Comparison of ENCODE assay signal across 33 cellular contexts in genomic region chr17:73782231-73782630, GRCh38.
"Had no signal": no experiment of that assay in that cellular context is flagged by ENCODE, and none has a peak within 500 bp of the region (broad histone marks: within the 10 kb centered on the region; RNA-seq: fewer than 3 reads in every experiment).

No MANE protein-coding gene starts in this region.

- H3K36me3 ChIP-seq: ascending aorta, breast epithelium, cardiac muscle cell, colonic mucosa, esophagus muscularis mucosa, gastrocnemius medialis had no signal

- H3K9me3 ChIP-seq: ascending aorta, breast epithelium, colonic mucosa, esophagus muscularis mucosa, gastrocnemius medialis had no signal

- H3K9me3 Mint-ChIP-seq: activated CD4-positive, alpha-beta memory T cell treated with anti-CD3 and anti-CD28 coated beads for 36 hours; activated CD4-positive, alpha-beta T cell treated with anti-CD3 and anti-CD28 coated beads, Interleukin-2, amount 10 ng/mL, durations not matched to agents 24 days and 14 days; activated naive CD4-positive, alpha-beta T cell treated with anti-CD3 and anti-CD28 coated beads, Interleukin-2, amount 10 ng/mL, durations not matched to agents 7 days and 5 days; activated naive CD4-positive, alpha-beta T cell treated with anti-CD3 and anti-CD28 coated beads, Interleukin-2, amount 50 U/mL, for 72 hours; activated naive CD8-positive, alpha-beta T cell treated with anti-CD3 and anti-CD28 coated beads, Interleukin-2, amount 10 ng/mL, durations not matched to agents 7 days and 5 days; activated T-helper 1 cell treated with anti-CD3 and anti-CD28 coated beads, Interleukin-12 subunit alpha, Interleukin-12 subunit beta, Interleukin-2, Interleukin-4 antibody, amounts not matched to agents 30 ng/mL and 10 ng/mL and 1 ng/mL, durations not matched to agents 14 hours and 24 hours and 36 hours; dendritic cell treated with granulocyte-macrophage colony-stimulating factor and Interleukin-4, amounts not matched to agents 40 ng/mL and 50 ng/mL, for 4 days had no signal

- H3K4me3 Mint-ChIP-seq: activated CD4-positive, alpha-beta memory T cell treated with anti-CD3 and anti-CD28 coated beads for 36 hours; activated CD4-positive, alpha-beta T cell treated with anti-CD3 and anti-CD28 coated beads for 36 hours; activated CD4-positive, alpha-beta T cell treated with anti-CD3 and anti-CD28 coated beads, Interleukin-2, amount 10 ng/mL, durations not matched to agents 24 days and 14 days; activated CD8-positive, alpha-beta memory T cell treated with anti-CD3 and anti-CD28 coated beads, Interleukin-2, amount 10 ng/mL, durations not matched to agents 7 days and 5 days; activated CD8-positive, alpha-beta T cell treated with anti-CD3 and anti-CD28 coated beads, Interleukin-2, amount 10 ng/mL, durations not matched to agents 7 days and 5 days; activated naive CD4-positive, alpha-beta T cell treated with anti-CD3 and anti-CD28 coated beads, Interleukin-2, amount 10 ng/mL, durations not matched to agents 7 days and 5 days; activated naive CD8-positive, alpha-beta T cell treated with anti-CD3 and anti-CD28 coated beads, Interleukin-2, amount 10 ng/mL, durations not matched to agents 7 days and 5 days; activated T-helper 1 cell treated with anti-CD3 and anti-CD28 coated beads, Interleukin-12 subunit alpha, Interleukin-12 subunit beta, Interleukin-2, Interleukin-4 antibody, amounts not matched to agents 30 ng/mL and 10 ng/mL and 1 ng/mL, durations not matched to agents 14 hours and 24 hours and 36 hours; brain; dendritic cell treated with granulocyte-macrophage colony-stimulating factor and Interleukin-4, amounts not matched to agents 40 ng/mL and 50 ng/mL, for 4 days; endodermal cell had no signal

- H3K27me3 Mint-ChIP-seq: activated CD4-positive, alpha-beta T cell treated with anti-CD3 and anti-CD28 coated beads for 36 hours; activated CD4-positive, alpha-beta T cell treated with anti-CD3 and anti-CD28 coated beads, Interleukin-2, amount 10 ng/mL, durations not matched to agents 24 days and 14 days; brain had no signal

- H3K4me1 ChIP-seq: ascending aorta, breast epithelium, foreskin keratinocyte, gastrocnemius medialis had no signal

- H3K36me3 Mint-ChIP-seq: activated CD4-positive, alpha-beta memory T cell treated with anti-CD3 and anti-CD28 coated beads for 36 hours; activated CD8-positive, alpha-beta memory T cell treated with anti-CD3 and anti-CD28 coated beads, Interleukin-2, amount 10 ng/mL, durations not matched to agents 7 days and 5 days; activated naive CD4-positive, alpha-beta T cell treated with anti-CD3 and anti-CD28 coated beads, Interleukin-2, amount 10 ng/mL, durations not matched to agents 7 days and 5 days; activated naive CD4-positive, alpha-beta T cell treated with anti-CD3 and anti-CD28 coated beads, Interleukin-2, amount 50 U/mL, for 72 hours; activated naive CD8-positive, alpha-beta T cell treated with anti-CD3 and anti-CD28 coated beads, Interleukin-2, amount 10 ng/mL, durations not matched to agents 7 days and 5 days; brain had no signal

- H3K4me1 Mint-ChIP-seq: activated CD4-positive, alpha-beta T cell treated with anti-CD3 and anti-CD28 coated beads, Interleukin-2, amount 10 ng/mL, durations not matched to agents 24 days and 14 days; activated CD8-positive, alpha-beta memory T cell treated with anti-CD3 and anti-CD28 coated beads, Interleukin-2, amount 10 ng/mL, durations not matched to agents 7 days and 5 days; activated naive CD8-positive, alpha-beta T cell treated with anti-CD3 and anti-CD28 coated beads, Interleukin-2, amount 10 ng/mL, durations not matched to agents 7 days and 5 days had no signal

- DNase-seq: activated CD4-positive, alpha-beta memory T cell treated with anti-CD3 and anti-CD28 coated beads for 36 hours; activated CD4-positive, alpha-beta T cell treated with anti-CD3 and anti-CD28 coated beads for 36 hours; activated CD4-positive, alpha-beta T cell treated with anti-CD3 and anti-CD28 coated beads, Interleukin-2, amount 10 ng/mL, durations not matched to agents 24 days and 14 days; activated CD4-positive, CD25-positive, alpha-beta regulatory T cell; activated CD4-positive, CD25-positive, alpha-beta regulatory T cell treated with anti-CD3 and anti-CD28 coated beads, Interleukin-2, amount 50 U/mL, for 72 hours; activated CD8-positive, alpha-beta memory T cell treated with anti-CD3 and anti-CD28 coated beads, Interleukin-2, amount 10 ng/mL, durations not matched to agents 7 days and 5 days; activated CD8-positive, alpha-beta memory T cell treated with anti-CD3 and anti-CD28 coated beads, Interleukin-2, amount 50 U/mL, for 4 hours; activated CD8-positive, alpha-beta T cell treated with anti-CD3 and anti-CD28 coated beads, Interleukin-2, amount 10 ng/mL, durations not matched to agents 7 days and 5 days; activated gamma-delta T cell; activated naive CD4-positive, alpha-beta T cell; activated naive CD4-positive, alpha-beta T cell treated with anti-CD3 and anti-CD28 coated beads, Interleukin-2, amount 10 ng/mL, durations not matched to agents 7 days and 5 days; activated naive CD8-positive, alpha-beta T cell treated with anti-CD3 and anti-CD28 coated beads, Interleukin-2, amount 10 ng/mL, durations not matched to agents 7 days and 5 days; activated T-cell treated with anti-CD3 and anti-CD28 coated beads, Interleukin-2, amount 50 U/mL, for 1 hour; activated T-cell treated with anti-CD3 and anti-CD28 coated beads, Interleukin-2, amount 50 U/mL, for 48 hours; central memory CD4-positive, alpha-beta T cell; cerebellar nuclear complex; colonic mucosa; dorsolateral prefrontal cortex; effector memory CD4-positive, alpha-beta T cell; endodermal cell; foreskin keratinocyte; gastrocnemius medialis; glutamatergic neuron; SW 1271; T-helper 2 cell had no signal

- H3K27ac Mint-ChIP-seq: activated CD4-positive, alpha-beta memory T cell treated with anti-CD3 and anti-CD28 coated beads for 36 hours; activated CD4-positive, alpha-beta T cell treated with anti-CD3 and anti-CD28 coated beads for 36 hours; activated CD4-positive, alpha-beta T cell treated with anti-CD3 and anti-CD28 coated beads, Interleukin-2, amount 10 ng/mL, durations not matched to agents 24 days and 14 days; activated CD8-positive, alpha-beta memory T cell treated with anti-CD3 and anti-CD28 coated beads, Interleukin-2, amount 10 ng/mL, durations not matched to agents 7 days and 5 days; activated CD8-positive, alpha-beta T cell treated with anti-CD3 and anti-CD28 coated beads, Interleukin-2, amount 10 ng/mL, durations not matched to agents 7 days and 5 days; activated naive CD4-positive, alpha-beta T cell treated with anti-CD3 and anti-CD28 coated beads, Interleukin-2, amount 50 U/mL, for 72 hours; activated naive CD8-positive, alpha-beta T cell treated with anti-CD3 and anti-CD28 coated beads, Interleukin-2, amount 10 ng/mL, durations not matched to agents 7 days and 5 days; activated T-helper 1 cell treated with anti-CD3 and anti-CD28 coated beads, Interleukin-12 subunit alpha, Interleukin-12 subunit beta, Interleukin-2, Interleukin-4 antibody, amounts not matched to agents 30 ng/mL and 10 ng/mL and 1 ng/mL, durations not matched to agents 14 hours and 24 hours and 36 hours; dendritic cell treated with granulocyte-macrophage colony-stimulating factor and Interleukin-4, amounts not matched to agents 40 ng/mL and 50 ng/mL, for 4 days; endodermal cell had no signal

- ATAC-seq: activated CD4-positive, alpha-beta T cell treated with anti-CD3 and anti-CD28 coated beads for 36 hours; activated CD8-positive, alpha-beta memory T cell treated with anti-CD3 and anti-CD28 coated beads, Interleukin-2, amount 10 ng/mL, durations not matched to agents 7 days and 5 days; activated CD8-positive, alpha-beta T cell treated with anti-CD3 and anti-CD28 coated beads, Interleukin-2, amount 10 ng/mL, durations not matched to agents 7 days and 5 days; activated naive CD4-positive, alpha-beta T cell treated with anti-CD3 and anti-CD28 coated beads, Interleukin-2, amount 50 U/mL, for 72 hours; foreskin keratinocyte; gastrocnemius medialis had no signal

- H3K4me3 ChIP-seq: ascending aorta, breast epithelium, cardiac muscle cell, colonic mucosa, dorsolateral prefrontal cortex, esophagus muscularis mucosa, gastrocnemius medialis had no signal

- H3K27ac ChIP-seq: ascending aorta, breast epithelium, cardiac muscle cell, colonic mucosa, dorsolateral prefrontal cortex, esophagus muscularis mucosa, foreskin keratinocyte, gastrocnemius medialis had no signal

- H3K27me3 ChIP-seq: ascending aorta, cardiac muscle cell, colonic mucosa, foreskin keratinocyte had no signal
